In genomic region chr11:118098996-118099837, GRCh38 we compare ENCODE assay signal across 19 cellular contexts.
DNase-seq lines count a peak whose midpoint lies in the region; ATAC-seq and TF ChIP-seq lines count a peak whose summit lies in the region.
"Had no signal": no experiment of that assay in that cellular context is flagged by ENCODE, and none has a peak within 500 bp of the region (broad histone marks: within the 10 kb centered on the region; RNA-seq: fewer than 3 reads in every experiment).

No MANE protein-coding gene starts in this region.

- no peak overlapping the region for H3K4me3 ChIP-seq in WERI-Rb-1 (ENCODE audit: low read depth, low read length)
- H3K4me3 ChIP-seq: dorsolateral prefrontal cortex, pancreas, Peyer's patch, spleen had no signal

- no peaks in the 10 kb centered on the region for H3K27me3 ChIP-seq in WERI-Rb-1 (ENCODE audit: insufficient read depth, low read depth, severe bottlenecking)
- H3K27me3 ChIP-seq: dorsolateral prefrontal cortex, pancreas, Peyer's patch, spleen had no signal

- peaks cover 48% of the 10 kb centered on the region for H3K27me3 Mint-ChIP-seq in nephron progenitor cell (ENCODE audit: low read depth, poor library complexity)

- no peaks in the 10 kb centered on the region for H3K9me3 Mint-ChIP-seq in nephron progenitor cell
- H3K9me3 Mint-ChIP-seq: activated CD4-positive, alpha-beta memory T cell treated with anti-CD3 and anti-CD28 coated beads, Interleukin-2, amount 10 ng/mL, durations not matched to agents 7 days and 5 days; activated T-cell treated with anti-CD3 and anti-CD28 coated beads, Interleukin-2, amount 50 U/mL, for 72 hours had no signal

- DNase-seq in DMS79 treated with DMSO at 0.1 percent for 48 hours (lab: John Stamatoyannopoulos, UW) (peak; percentile 71), NCI-H1436 treated with DMSO at 0.1 percent for 48 hours (lab: John Stamatoyannopoulos, UW) (peak; percentile 48), WERI-Rb-1 (peak; percentile 92), nephron progenitor cell (peak; percentile 50), SKM-1 (lab: John Stamatoyannopoulos, UW; ENCODE audit: unreplicated experiment) (no peak), GM19238 (ENCODE audit: insufficient read length, low spot score) (no peak)
- DNase-seq: activated CD4-positive, alpha-beta memory T cell treated with anti-CD3 and anti-CD28 coated beads, Interleukin-2, amount 10 ng/mL, durations not matched to agents 7 days and 5 days; activated T-cell treated with anti-CD3 and anti-CD28 coated beads, Interleukin-2, amount 50 U/mL, for 72 hours; BE2C; hippocampal formation; IMR-90; NCI-H510A; spleen; trophoblast cell had no signal

- TF ChIP-seq CTCF in WERI-Rb-1 (IDR thresholded peaks at IDR 0.05; ENCODE audit: low read depth, low read length) (no peak), nephron progenitor cell (IDR thresholded peaks at IDR 0.05) (no peak)

- no peaks in the 10 kb centered on the region for H3K9me3 ChIP-seq in WERI-Rb-1 (ENCODE audit: severe bottlenecking)
- H3K9me3 ChIP-seq: BE2C, pancreas, Peyer's patch, spleen had no signal

- no peak overlapping the region for H3K27ac ChIP-seq in WERI-Rb-1
- H3K27ac ChIP-seq: dorsolateral prefrontal cortex, pancreas, Peyer's patch, spleen had no signal

- H3K27ac Mint-ChIP-seq in nephron progenitor cell: no peak overlapping the region
- H3K27ac Mint-ChIP-seq: activated CD4-positive, alpha-beta memory T cell treated with anti-CD3 and anti-CD28 coated beads, Interleukin-2, amount 10 ng/mL, durations not matched to agents 7 days and 5 days; activated T-cell treated with anti-CD3 and anti-CD28 coated beads, Interleukin-2, amount 50 U/mL, for 72 hours had no signal

- peaks cover 51% of the 10 kb centered on the region for H3K4me1 Mint-ChIP-seq in nephron progenitor cell
- H3K4me1 Mint-ChIP-seq: activated CD4-positive, alpha-beta memory T cell treated with anti-CD3 and anti-CD28 coated beads, Interleukin-2, amount 10 ng/mL, durations not matched to agents 7 days and 5 days had no signal

- H3K36me3 Mint-ChIP-seq in nephron progenitor cell (ENCODE audit: low read depth): no peaks in the 10 kb centered on the region

- no peak overlapping the region for H3K4me3 Mint-ChIP-seq in nephron progenitor cell
- H3K4me3 Mint-ChIP-seq: activated CD4-positive, alpha-beta memory T cell treated with anti-CD3 and anti-CD28 coated beads, Interleukin-2, amount 10 ng/mL, durations not matched to agents 7 days and 5 days; activated T-cell treated with anti-CD3 and anti-CD28 coated beads, Interleukin-2, amount 50 U/mL, for 72 hours had no signal

- ATAC-seq in GM21619 (IDR thresholded peaks at IDR 0.05; ENCODE audit: unreplicated experiment) (no peak), HG03442 (IDR thresholded peaks at IDR 0.05; ENCODE audit: unreplicated experiment) (no peak)
- ATAC-seq: activated T-cell treated with anti-CD3 and anti-CD28 coated beads, Interleukin-2, amount 50 U/mL, for 72 hours; pancreas had no signal

- H3K36me3 ChIP-seq in WERI-Rb-1: no peaks in the 10 kb centered on the region
- H3K36me3 ChIP-seq: BE2C, pancreas, spleen had no signal

Comparison
In these comparisons a context has a peak if more than half of its experiments do, and no peak if none do; other contexts are left out.
1. DNase-seq: peak in DMS79 treated with DMSO at 0.1 percent for 48 hours (single experiment), NCI-H1436 treated with DMSO at 0.1 percent for 48 hours (single experiment), WERI-Rb-1 (single experiment) and nephron progenitor cell (single experiment); none in SKM-1 (single experiment) and GM19238 (single experiment).